ENCODE assay signal across 19 cellular contexts in the genomic region with DNA sequence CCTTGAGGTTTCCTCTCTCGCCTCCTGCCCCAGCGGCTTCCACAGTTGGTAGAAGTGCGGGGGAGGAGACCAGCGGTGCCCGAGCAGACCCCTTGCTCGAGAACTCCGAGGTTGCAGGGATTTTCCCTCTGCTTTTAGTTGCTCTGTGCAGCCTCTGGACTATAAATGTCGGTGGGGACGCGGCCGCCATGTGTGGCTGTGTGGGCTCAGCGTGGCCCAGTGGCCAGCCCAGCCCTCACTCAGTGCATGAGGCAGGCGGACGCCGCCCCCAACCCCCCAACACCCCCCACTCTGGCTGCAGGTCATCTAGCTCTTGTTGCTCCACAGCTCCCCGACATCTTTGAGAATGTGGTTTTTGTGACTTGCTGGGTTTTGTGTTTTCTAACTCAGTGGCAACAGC. TPM values are rescaled to one million over a fixed set of nuclear protein-coding genes. Genes with fewer than 3 reads are reported as not detected.
DNase-seq lines count a peak whose midpoint lies in the region; ATAC-seq and TF ChIP-seq lines count a peak whose summit lies in the region.
"Had no signal": no experiment of that assay in that cellular context is flagged by ENCODE, and none has a peak within 500 bp of the region (broad histone marks: within the 10 kb centered on the region; RNA-seq: fewer than 3 reads in every experiment).

No MANE protein-coding gene starts in this region.

- peak overlapping the region; percentile 72 for H3K27ac Mint-ChIP-seq in nephron progenitor cell
- H3K27ac Mint-ChIP-seq: CD4-positive, alpha-beta T cell had no signal

- peaks cover 41% of the 10 kb centered on the region for H3K9me3 Mint-ChIP-seq in nephron progenitor cell
- H3K9me3 Mint-ChIP-seq: CD4-positive, alpha-beta T cell; CD8-positive, alpha-beta memory T cell had no signal

- no TSS peak for BruUV-seq in A673 (replicated peaks; lab: Mats Ljungman, UMichigan)

- no peaks in the 10 kb centered on the region; the same call in none of the 2 replicates for H4K20me1 ChIP-seq in BLaER1

- DNase-seq in D341Med (ENCODE audit: low spot score) (peak; percentile 17), nephron progenitor cell (no peak), DMS53 (lab: John Stamatoyannopoulos, UW) (no peak), A673 (ENCODE audit: low spot score) (no peak)
- DNase-seq: 8988T; Calu3; CD4-positive, alpha-beta T cell; CD8-positive, alpha-beta memory T cell; DMS153; DMS79 treated with DMSO at 0.1 percent for 48 hours; GF-D8; GOT3; HCEC 1CT had no signal

- no peaks in the 10 kb centered on the region for H3K4me1 Mint-ChIP-seq in nephron progenitor cell
- H3K4me1 Mint-ChIP-seq: CD14-positive monocyte had no signal

- CTCF ChIA-PET in A673 (lab: Charles Lee), result interaction anchor here (0.6 kb wide), 1 partner anchor 9 kb away, joined by 3 read pairs; no protein-coding TSS in a partner anchor

- H3K36me3 Mint-ChIP-seq in nephron progenitor cell (ENCODE audit: low read depth), result peaks cover 91% of the 10 kb centered on the region

- H3K36me3 ChIP-seq in BLaER1, result peaks cover 80% of the 10 kb centered on the region
- peaks cover 67% of the 10 kb centered on the region for H3K36me3 ChIP-seq in A673 (ENCODE audit: insufficient read depth, low read length, poor library complexity, severe bottlenecking)

- H3K4me1 ChIP-seq in BLaER1 (peaks cover 48% of the 10 kb centered on the region), A673 (ENCODE audit: insufficient read depth, low read length, poor library complexity, severe bottlenecking) (no peaks in the 10 kb centered on the region)
- H3K4me1 ChIP-seq: A549 had no signal

- H3K27me3 ChIP-seq in BLaER1, result no peaks in the 10 kb centered on the region
- H3K27me3 ChIP-seq in A673 (replicated peaks; ENCODE audit: insufficient read depth, low read depth, low read length, poor library complexity), result no peaks in the 10 kb centered on the region

- H3K4me3 ChIP-seq in BLaER1 (peak overlapping the region; percentile 44), A673 (ENCODE audit: low read depth, low read length, poor library complexity, severe bottlenecking) (no peak overlapping the region)
- H3K4me3 ChIP-seq: A549 had no signal

- H3K4me2 ChIP-seq in BLaER1, result peak overlapping the region; percentile 93
- H3K4me2 ChIP-seq: A549 had no signal

- peak overlapping the region; percentile 68 for H3K9ac ChIP-seq in BLaER1

- peaks cover 28% of the 10 kb centered on the region for H3K9me3 ChIP-seq in BLaER1
- peaks cover 13% of the 10 kb centered on the region for H3K9me3 ChIP-seq in A673 (ENCODE audit: low read depth, low read length, poor library complexity, severe bottlenecking)

- no peaks in the 10 kb centered on the region for H3K27me3 Mint-ChIP-seq in nephron progenitor cell (ENCODE audit: low read depth, poor library complexity)
- H3K27me3 Mint-ChIP-seq: CD4-positive, alpha-beta T cell; CD8-positive, alpha-beta memory T cell had no signal

- TF ChIP-seq CTCF in nephron progenitor cell (IDR thresholded peaks at IDR 0.05) (no peak), A673 (conservative IDR thresholded peaks at IDR 0.05; ENCODE audit: low read depth, low read length) (no peak)

- POLR2A ChIA-PET in A673 (lab: Charles Lee; ENCODE audit: low non-redundant PET), result no interaction called here

- H3K27ac ChIP-seq in BLaER1 (peak overlapping the region; percentile 83), A673 (ENCODE audit: low read depth, low read length, poor library complexity, severe bottlenecking) (no peak overlapping the region)
- H3K27ac ChIP-seq: A549 had no signal

- no peak for ATAC-seq in HG02840 (IDR thresholded peaks at IDR 0.05; ENCODE audit: low FRiP score, unreplicated experiment)

- H3K4me3 Mint-ChIP-seq in nephron progenitor cell, result no peak overlapping the region
- H3K4me3 Mint-ChIP-seq: CD14-positive monocyte; CD4-positive, alpha-beta T cell; CD8-positive, alpha-beta memory T cell had no signal

- intact Hi-C loops in A673 (cut with micrococcal nuclease; ENCODE audit: unreplicated experiment), result no loop called here

RNA-seq across cellular contexts. Expression of gene D2HGDH, which starts 15.3 kb away (rescaled TPM):
- total RNA-seq in A673 (2021), result 30.7 and 44.3 TPM in 2 replicates

RNA-seq across cellular contexts. Expression of gene ING5, which starts 17.3 kb away (rescaled TPM):
- 70.3 and 75.5 TPM in 2 replicates for total RNA-seq in A673 (2021)

RNA-seq across cellular contexts. Expression of gene DTYMK, which starts 32.5 kb away (rescaled TPM):
- 139 TPM in 2 replicates for total RNA-seq in A673 (2021)

RNA-seq across cellular contexts. Expression of gene GAL3ST2, which starts 57.5 kb away (rescaled TPM):
- 5.0 and 5.3 TPM in 2 replicates for total RNA-seq in A673 (2021)
- total RNA-seq: Calu3, Daoy, G401 had no signal
